Comparison of ENCODE assay signal across 39 cellular contexts in the genomic region with DNA sequence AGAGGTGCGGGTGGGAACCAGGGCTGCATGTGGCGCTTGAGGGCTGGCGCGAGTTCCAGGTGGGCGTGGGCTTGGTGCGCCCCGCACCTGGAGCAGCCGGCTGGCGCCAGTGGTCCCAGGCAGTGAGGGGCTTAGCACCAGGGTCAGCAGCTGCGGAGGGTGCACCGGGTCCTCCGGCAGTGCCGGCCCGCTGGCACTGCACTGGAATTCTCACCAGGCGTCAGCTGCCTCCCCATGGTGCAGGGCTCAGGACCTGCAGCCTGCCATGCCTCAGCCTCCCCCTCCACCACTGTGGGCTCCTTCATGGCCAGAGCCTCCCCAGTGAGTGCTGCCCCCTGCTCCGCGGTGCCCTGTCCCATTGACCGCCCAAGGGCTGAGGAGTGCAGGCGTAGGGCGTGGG.
"Had no signal": no experiment of that assay in that cellular context is flagged by ENCODE, and none has a peak within 500 bp of the region (broad histone marks: within the 10 kb centered on the region; RNA-seq: fewer than 3 reads in every experiment).

No MANE protein-coding gene starts in this region.

- H3K27ac ChIP-seq: adrenal gland, body of pancreas, breast epithelium, KMS-11, PC-9, RWPE1, VCaP had no signal

- H3K4me1 Mint-ChIP-seq: activated CD4-positive, alpha-beta memory T cell treated with anti-CD3 and anti-CD28 coated beads, Interleukin-2, amount 10 ng/mL, durations not matched to agents 7 days and 5 days; activated CD8-positive, alpha-beta memory T cell treated with anti-CD3 and anti-CD28 coated beads, Interleukin-2, amount 10 ng/mL, durations not matched to agents 7 days and 5 days; activated T-helper 17 cell treated with anti-CD3 and anti-CD28 coated beads, Interleukin-2, amount 50 U/mL, for 72 hours had no signal

- H3K9ac ChIP-seq: KMS-11 had no signal

- H3K4me3 Mint-ChIP-seq: activated CD4-positive, alpha-beta memory T cell treated with anti-CD3 and anti-CD28 coated beads, Interleukin-2, amount 10 ng/mL, durations not matched to agents 7 days and 5 days; activated CD8-positive, alpha-beta memory T cell treated with anti-CD3 and anti-CD28 coated beads, Interleukin-2, amount 10 ng/mL, durations not matched to agents 7 days and 5 days; activated naive CD4-positive, alpha-beta T cell treated with anti-CD3 and anti-CD28 coated beads for 36 hours; activated T-cell treated with anti-CD3 and anti-CD28 coated beads, Interleukin-2, amount 50 U/mL, for 72 hours; activated T-helper 17 cell treated with anti-CD3 and anti-CD28 coated beads, Interleukin-2, amount 50 U/mL, for 72 hours had no signal

- H3K9me3 ChIP-seq: adrenal gland, body of pancreas had no signal

- FAIRE-seq: astrocyte, RCC 7860 had no signal

- DNase-seq: activated CD4-positive, alpha-beta memory T cell treated with anti-CD3 and anti-CD28 coated beads, Interleukin-2, amount 10 ng/mL, durations not matched to agents 7 days and 5 days; activated CD4-positive, alpha-beta T cell treated with anti-CD3 and anti-CD28 coated beads for 1 hour; activated CD4-positive, alpha-beta T cell treated with anti-CD3 and anti-CD28 coated beads for 48 hours; activated CD4-positive, CD25-positive, alpha-beta regulatory T cell; activated CD8-positive, alpha-beta memory T cell treated with anti-CD3 and anti-CD28 coated beads for 24 hours; activated CD8-positive, alpha-beta memory T cell treated with anti-CD3 and anti-CD28 coated beads, Interleukin-2, amount 10 ng/mL, durations not matched to agents 7 days and 5 days; activated CD8-positive, alpha-beta memory T cell treated with anti-CD3 and anti-CD28 coated beads, Interleukin-2, amount 50 U/mL, for 48 hours; activated effector memory CD4-positive, alpha-beta T cell treated with anti-CD3 and anti-CD28 coated beads, Interleukin-2, amount 50 U/mL, for 16 hours; activated naive CD4-positive, alpha-beta T cell treated with anti-CD3 and anti-CD28 coated beads for 36 hours; activated T-cell treated with anti-CD3 and anti-CD28 coated beads, Interleukin-2, amount 50 U/mL, for 72 hours; adrenal gland; body of pancreas; MM.1S; MV-4-11; NCI-H1092; NCI-H1417; NCI-H146; NCI-H187; NCI-H2029 treated with DMSO at 0.1 percent for 48 hours; NCI-H2107; NCI-H2171; NCI-H510A; NCI-H69; NCI-H82; NK-92 treated with Interleukin-12 subunit alpha and Interleukin-12 subunit beta, amount 100 ng/mL, for 24 hours; PC-9; Right ventricle myocardium superior; SW 1271; T-helper 1 cell; T-helper 2 cell; T-helper 9 cell had no signal

- H3K27me3 ChIP-seq: adrenal gland, body of pancreas, breast epithelium had no signal

- H3K36me3 ChIP-seq: adrenal gland, breast epithelium had no signal

- ATAC-seq: activated CD8-positive, alpha-beta memory T cell treated with anti-CD3 and anti-CD28 coated beads, Interleukin-2, amount 10 ng/mL, durations not matched to agents 7 days and 5 days; activated naive CD4-positive, alpha-beta T cell treated with anti-CD3 and anti-CD28 coated beads, Interleukin-2, amount 50 U/mL, for 72 hours; activated T-cell treated with anti-CD3 and anti-CD28 coated beads, Interleukin-2, amount 50 U/mL, for 72 hours; activated T-helper 17 cell treated with anti-CD3 and anti-CD28 coated beads, Interleukin-2, amount 50 U/mL, for 72 hours; body of pancreas had no signal

- H3K27me3 Mint-ChIP-seq: activated CD4-positive, alpha-beta memory T cell treated with anti-CD3 and anti-CD28 coated beads, Interleukin-2, amount 10 ng/mL, durations not matched to agents 7 days and 5 days; activated CD8-positive, alpha-beta memory T cell treated with anti-CD3 and anti-CD28 coated beads, Interleukin-2, amount 10 ng/mL, durations not matched to agents 7 days and 5 days; activated T-helper 17 cell treated with anti-CD3 and anti-CD28 coated beads, Interleukin-2, amount 50 U/mL, for 72 hours had no signal

- H3K27ac Mint-ChIP-seq: activated CD4-positive, alpha-beta memory T cell treated with anti-CD3 and anti-CD28 coated beads, Interleukin-2, amount 10 ng/mL, durations not matched to agents 7 days and 5 days; activated CD8-positive, alpha-beta memory T cell treated with anti-CD3 and anti-CD28 coated beads, Interleukin-2, amount 10 ng/mL, durations not matched to agents 7 days and 5 days; activated naive CD4-positive, alpha-beta T cell treated with anti-CD3 and anti-CD28 coated beads for 36 hours; activated naive CD4-positive, alpha-beta T cell treated with anti-CD3 and anti-CD28 coated beads, Interleukin-2, amount 50 U/mL, for 72 hours; activated T-cell treated with anti-CD3 and anti-CD28 coated beads, Interleukin-2, amount 50 U/mL, for 72 hours; activated T-helper 17 cell treated with anti-CD3 and anti-CD28 coated beads, Interleukin-2, amount 50 U/mL, for 72 hours had no signal

- H3K4me3 ChIP-seq: adrenal gland, body of pancreas, breast epithelium, PC-9 had no signal

- H3K4me1 ChIP-seq: adrenal gland, body of pancreas, breast epithelium had no signal
